In genomic region chr6:142155895-142156757, GRCh38 we compare ENCODE assay signal across 9 cellular contexts. TPM values are rescaled to one million over a fixed set of nuclear protein-coding genes. Genes with fewer than 3 reads are reported as not detected.
A peak's percentile ranks its signal among the peaks of the same experiment; 100 is the strongest.
DNase-seq lines count a peak whose midpoint lies in the region; ATAC-seq and TF ChIP-seq lines count a peak whose summit lies in the region.
"Had no signal": no experiment of that assay in that cellular context is flagged by ENCODE, and none has a peak within 500 bp of the region (broad histone marks: within the 10 kb centered on the region; RNA-seq: fewer than 3 reads in every experiment).

No MANE protein-coding gene starts in this region.

- no peaks in the 10 kb centered on the region for H3K27me3 ChIP-seq in CD4-positive, alpha-beta memory T cell (ENCODE audit: insufficient read depth, low read length)
- H3K27me3 ChIP-seq in right lobe of liver = no peaks in the 10 kb centered on the region
- no peaks in the 10 kb centered on the region for H3K27me3 ChIP-seq in WERI-Rb-1 (ENCODE audit: insufficient read depth, low read depth, severe bottlenecking)

- no peak for TF ChIP-seq POLR2A in right lobe of liver (IDR thresholded peaks at IDR 0.05)

- H3K4me1 Mint-ChIP-seq in CD4-positive, alpha-beta memory T cell = peaks cover 35 to 61% (median 50%) of the 10 kb centered on the region in 4 donors
- H3K4me1 Mint-ChIP-seq in MCF 10A (ENCODE audit: insufficient read depth, unreplicated experiment) = peaks cover 6% of the 10 kb centered on the region
- H3K4me1 Mint-ChIP-seq in activated T-helper 1 cell treated with anti-CD3 and anti-CD28 coated beads, Interleukin-12 subunit alpha, Interleukin-12 subunit beta, Interleukin-2, Interleukin-4 antibody, amounts not matched to agents 30 ng/mL and 10 ng/mL and 1 ng/mL, durations not matched to agents 14 hours and 24 hours and 36 hours (ENCODE audit: low read depth) = peaks cover 19% of the 10 kb centered on the region

- peaks cover 4 to 14% of the 10 kb centered on the region in 2 donors for H3K36me3 Mint-ChIP-seq in CD4-positive, alpha-beta memory T cell
- peaks cover 1% of the 10 kb centered on the region for H3K36me3 Mint-ChIP-seq in MCF 10A (ENCODE audit: insufficient read depth, unreplicated experiment)
- peaks cover 1% of the 10 kb centered on the region for H3K36me3 Mint-ChIP-seq in activated T-helper 1 cell treated with anti-CD3 and anti-CD28 coated beads, Interleukin-12 subunit alpha, Interleukin-12 subunit beta, Interleukin-2, Interleukin-4 antibody, amounts not matched to agents 30 ng/mL and 10 ng/mL and 1 ng/mL, durations not matched to agents 14 hours and 24 hours and 36 hours (ENCODE audit: low read depth)

- DNase-seq in CD4-positive, alpha-beta memory T cell = peak in 4 of 5 donors; percentile 15 to 27 (median 24)
- DNase-seq in MV-4-11 (lab: John Stamatoyannopoulos, UW) = peak; percentile 16
- peak; percentile 33 for DNase-seq in MCF 10A (ENCODE audit: unreplicated experiment)
- no peak for DNase-seq in right lobe of liver
- DNase-seq in activated T-helper 1 cell treated with anti-CD3 and anti-CD28 coated beads, Interleukin-12 subunit alpha, Interleukin-12 subunit beta, Interleukin-2, Interleukin-4 antibody, amounts not matched to agents 30 ng/mL and 10 ng/mL and 1 ng/mL, durations not matched to agents 14 hours and 24 hours and 36 hours (ENCODE audit: low spot score) = no peak
- DNase-seq in WERI-Rb-1 = no peak
- DNase-seq: right cardiac atrium had no signal

- BruUV-seq in MCF 10A (replicated peaks; lab: Mats Ljungman, UMichigan) = no TSS peak

- H3K4me3 Mint-ChIP-seq in CD4-positive, alpha-beta memory T cell = peak overlapping the region in 3 of 8 donors; percentile 4 to 52 (median 35)
- H3K4me3 Mint-ChIP-seq in MCF 10A (ENCODE audit: unreplicated experiment) = peak overlapping the region; percentile 4
- H3K4me3 Mint-ChIP-seq in activated T-helper 1 cell treated with anti-CD3 and anti-CD28 coated beads, Interleukin-12 subunit alpha, Interleukin-12 subunit beta, Interleukin-2, Interleukin-4 antibody, amounts not matched to agents 30 ng/mL and 10 ng/mL and 1 ng/mL, durations not matched to agents 14 hours and 24 hours and 36 hours = no peak overlapping the region

- H3K27ac ChIP-seq in CD4-positive, alpha-beta memory T cell (ENCODE audit: low read depth, low read length) = no peak overlapping the region
- H3K27ac ChIP-seq in right lobe of liver (no peak overlapping the region), WERI-Rb-1 (no peak overlapping the region)

- no peaks in the 10 kb centered on the region for H3K36me3 ChIP-seq in CD4-positive, alpha-beta memory T cell (ENCODE audit: insufficient read depth, low read length)
- no peaks in the 10 kb centered on the region for H3K36me3 ChIP-seq in right lobe of liver
- H3K36me3 ChIP-seq in WERI-Rb-1 = no peaks in the 10 kb centered on the region

- intact Hi-C loops in CD4-positive, alpha-beta memory T cell (cut with micrococcal nuclease) = loop anchor here (1.0 to 2.0 kb wide), 2 partner anchors 232 to 413 kb away; no protein-coding TSS in a partner anchor
- intact Hi-C loops in MCF 10A (cut with micrococcal nuclease) = loop anchor here (1.0 to 2.0 kb wide), 2 partner anchors 51 to 232 kb away; no protein-coding TSS in a partner anchor
- intact Hi-C loops in right lobe of liver (cut with DNase I) = no loop called here
- intact Hi-C loops in activated T-helper 1 cell treated with anti-CD3 and anti-CD28 coated beads, Interleukin-12 subunit alpha, Interleukin-12 subunit beta, Interleukin-2, Interleukin-4 antibody, amounts not matched to agents 30 ng/mL and 10 ng/mL and 1 ng/mL, durations not matched to agents 14 hours and 24 hours and 36 hours (cut with micrococcal nuclease) = loop anchor here (1.0 kb wide), 2 partner anchors 51 to 232 kb away; no protein-coding TSS in a partner anchor

- 16% methylated on average over 5 of the region's 5 CpGs for WGBS in right lobe of liver (ENCODE audit: insufficient coverage, low coverage, low lambda C conversion rate, missing lambda C conversion rate)

- ATAC-seq in GM19452 (IDR thresholded peaks at IDR 0.05; ENCODE audit: unreplicated experiment) (peak; percentile 59), right lobe of liver (peak; percentile 60 to 87 (median 70)), GM18517 (IDR thresholded peaks at IDR 0.05; ENCODE audit: unreplicated experiment) (no peak)

- CTCF ChIA-PET in CD4-positive, alpha-beta memory T cell (lab: Charles Lee; ENCODE audit: partially characterized antibody) = interaction anchor here (0.6 to 2.6 kb wide), 17 partner anchors 9 to 412 kb away, joined by 3 to 33 read pairs (median 3); partner anchors contain the start of genes NMBR and VTA1
- CTCF ChIA-PET in MCF 10A (lab: Yijun Ruan, JAX) = interaction anchor here (0.6 to 5.0 kb wide), 26 partner anchors 8 to 579 kb away, joined by 3 to 52 read pairs (median 4); partner anchors contain the start of genes NMBR and VTA1

- H3K4me1 ChIP-seq in CD4-positive, alpha-beta memory T cell (ENCODE audit: insufficient read depth, low read length) = peaks cover 32% of the 10 kb centered on the region
- H3K4me1 ChIP-seq in right lobe of liver = no peaks in the 10 kb centered on the region

- H3K4me3 ChIP-seq in CD4-positive, alpha-beta memory T cell (ENCODE audit: low read length in 2 of 2) = no peak overlapping the region
- H3K4me3 ChIP-seq in right lobe of liver (no peak overlapping the region), WERI-Rb-1 (ENCODE audit: low read depth, low read length) (no peak overlapping the region)

- H3K9me3 Mint-ChIP-seq in CD4-positive, alpha-beta memory T cell = no peaks in the 10 kb centered on the region
- H3K9me3 Mint-ChIP-seq in MCF 10A (ENCODE audit: unreplicated experiment) = no peaks in the 10 kb centered on the region
- no peaks in the 10 kb centered on the region for H3K9me3 Mint-ChIP-seq in activated T-helper 1 cell treated with anti-CD3 and anti-CD28 coated beads, Interleukin-12 subunit alpha, Interleukin-12 subunit beta, Interleukin-2, Interleukin-4 antibody, amounts not matched to agents 30 ng/mL and 10 ng/mL and 1 ng/mL, durations not matched to agents 14 hours and 24 hours and 36 hours

- POLR2A ChIA-PET in CD4-positive, alpha-beta memory T cell (lab: Charles Lee; ENCODE audit: partially characterized antibody) = interaction anchor here (0.6 to 1.3 kb wide), 2 partner anchors 9 to 1687 kb away, joined by 3 read pairs; partner anchors contain the start of genes LTV1 and NMBR
- POLR2A ChIA-PET in MCF 10A (lab: Yijun Ruan, JAX) = interaction anchor here (0.5 to 4.4 kb wide), 7 partner anchors 9 to 240 kb away, joined by 3 to 25 read pairs (median 3); partner anchors contain the start of genes NMBR and VTA1

- no peaks in the 10 kb centered on the region for H3K9me3 ChIP-seq in CD4-positive, alpha-beta memory T cell (ENCODE audit: control insufficient read depth in 1 of 2, low read length in 2 of 2)
- no peaks in the 10 kb centered on the region for H3K9me3 ChIP-seq in right lobe of liver
- H3K9me3 ChIP-seq in WERI-Rb-1 (ENCODE audit: severe bottlenecking) = no peaks in the 10 kb centered on the region

- no peaks in the 10 kb centered on the region for H3K27me3 Mint-ChIP-seq in CD4-positive, alpha-beta memory T cell
- H3K27me3 Mint-ChIP-seq in MCF 10A (ENCODE audit: insufficient read depth, unreplicated experiment) = no peaks in the 10 kb centered on the region
- H3K27me3 Mint-ChIP-seq in activated T-helper 1 cell treated with anti-CD3 and anti-CD28 coated beads, Interleukin-12 subunit alpha, Interleukin-12 subunit beta, Interleukin-2, Interleukin-4 antibody, amounts not matched to agents 30 ng/mL and 10 ng/mL and 1 ng/mL, durations not matched to agents 14 hours and 24 hours and 36 hours (ENCODE audit: insufficient read depth) = no peaks in the 10 kb centered on the region

- TF ChIP-seq CTCF in MCF 10A (IDR thresholded peaks at IDR 0.05; ENCODE audit: unreplicated experiment) (peak; percentile 46), right lobe of liver (IDR thresholded peaks at IDR 0.05) (peak; percentile 43 to 60 (median 49)), WERI-Rb-1 (IDR thresholded peaks at IDR 0.05; ENCODE audit: low read depth, low read length) (no peak)

- peak overlapping the region; percentile 1 to 91 (median 57) for H3K27ac Mint-ChIP-seq in CD4-positive, alpha-beta memory T cell
- peak overlapping the region; percentile 59 for H3K27ac Mint-ChIP-seq in MCF 10A (ENCODE audit: low read depth, unreplicated experiment)
- H3K27ac Mint-ChIP-seq in activated T-helper 1 cell treated with anti-CD3 and anti-CD28 coated beads, Interleukin-12 subunit alpha, Interleukin-12 subunit beta, Interleukin-2, Interleukin-4 antibody, amounts not matched to agents 30 ng/mL and 10 ng/mL and 1 ng/mL, durations not matched to agents 14 hours and 24 hours and 36 hours = no peak overlapping the region

RNA-seq across cellular contexts. Expression of gene VTA1, which starts 9.1 kb away (rescaled TPM):
- 10 to 100 TPM; 31.2 to 31.4 TPM for total RNA-seq in CD4-positive, alpha-beta memory T cell
- polyA plus RNA-seq in CD4-positive, alpha-beta memory T cell = 10 to 100 TPM; 54.2 to 79.7 TPM
- total RNA-seq in MCF 10A (2022) = 42.9 and 43.5 TPM in 2 replicates
- total RNA-seq in right lobe of liver = 10 to 100 TPM; 17.3 to 43.0 (median 23.4) TPM
- total RNA-seq in activated T-helper 1 cell treated with anti-CD3 and anti-CD28 coated beads, Interleukin-12 subunit alpha, Interleukin-12 subunit beta, Interleukin-2, Interleukin-4 antibody, amounts not matched to agents 30 ng/mL and 10 ng/mL and 1 ng/mL, durations not matched to agents 14 hours and 24 hours and 36 hours = 52.4 and 59.6 TPM in 2 replicates

RNA-seq across cellular contexts. Expression of gene NMBR, which starts 9.2 kb away (rescaled TPM):
- total RNA-seq in CD4-positive, alpha-beta memory T cell = not detected
- polyA plus RNA-seq in CD4-positive, alpha-beta memory T cell = not detected
- not detected in 2 replicates for total RNA-seq in MCF 10A (2022)
- not detected for total RNA-seq in right lobe of liver
- total RNA-seq in activated T-helper 1 cell treated with anti-CD3 and anti-CD28 coated beads, Interleukin-12 subunit alpha, Interleukin-12 subunit beta, Interleukin-2, Interleukin-4 antibody, amounts not matched to agents 30 ng/mL and 10 ng/mL and 1 ng/mL, durations not matched to agents 14 hours and 24 hours and 36 hours = not detected in 2 replicates
- total RNA-seq: right cardiac atrium had no signal
- polyA plus RNA-seq: right cardiac atrium had no signal

RNA-seq across cellular contexts. Expression of gene GJE1, which starts 23.4 kb away (rescaled TPM):
- total RNA-seq in CD4-positive, alpha-beta memory T cell = not detected
- polyA plus RNA-seq in CD4-positive, alpha-beta memory T cell = not detected
- not detected in 2 replicates for total RNA-seq in MCF 10A (2022)
- not detected for total RNA-seq in right lobe of liver
- total RNA-seq in activated T-helper 1 cell treated with anti-CD3 and anti-CD28 coated beads, Interleukin-12 subunit alpha, Interleukin-12 subunit beta, Interleukin-2, Interleukin-4 antibody, amounts not matched to agents 30 ng/mL and 10 ng/mL and 1 ng/mL, durations not matched to agents 14 hours and 24 hours and 36 hours = not detected in 2 replicates
- total RNA-seq: right cardiac atrium had no signal
- polyA plus RNA-seq: right cardiac atrium had no signal

Comparison
In these comparisons a context has a peak if more than half of its experiments do, and no peak if none do; other contexts are left out.
1. DNase-seq: peak in CD4-positive, alpha-beta memory T cell (4 of 5), MV-4-11 (single experiment) and MCF 10A (single experiment); none in right lobe of liver (0 of 3), activated T-helper 1 cell treated with anti-CD3 and anti-CD28 coated beads, Interleukin-12 subunit alpha, Interleukin-12 subunit beta, Interleukin-2, Interleukin-4 antibody, amounts not matched to agents 30 ng/mL and 10 ng/mL and 1 ng/mL, durations not matched to agents 14 hours and 24 hours and 36 hours (single experiment) and WERI-Rb-1 (single experiment).
2. intact Hi-C loops: an anchor here in CD4-positive, alpha-beta memory T cell (1.0 to 2.0 kb wide), MCF 10A (1.0 to 2.0 kb wide) and activated T-helper 1 cell treated with anti-CD3 and anti-CD28 coated beads, Interleukin-12 subunit alpha, Interleukin-12 subunit beta, Interleukin-2, Interleukin-4 antibody, amounts not matched to agents 30 ng/mL and 10 ng/mL and 1 ng/mL, durations not matched to agents 14 hours and 24 hours and 36 hours (1.0 kb wide); none called in right lobe of liver.